In the genomic region with DNA sequence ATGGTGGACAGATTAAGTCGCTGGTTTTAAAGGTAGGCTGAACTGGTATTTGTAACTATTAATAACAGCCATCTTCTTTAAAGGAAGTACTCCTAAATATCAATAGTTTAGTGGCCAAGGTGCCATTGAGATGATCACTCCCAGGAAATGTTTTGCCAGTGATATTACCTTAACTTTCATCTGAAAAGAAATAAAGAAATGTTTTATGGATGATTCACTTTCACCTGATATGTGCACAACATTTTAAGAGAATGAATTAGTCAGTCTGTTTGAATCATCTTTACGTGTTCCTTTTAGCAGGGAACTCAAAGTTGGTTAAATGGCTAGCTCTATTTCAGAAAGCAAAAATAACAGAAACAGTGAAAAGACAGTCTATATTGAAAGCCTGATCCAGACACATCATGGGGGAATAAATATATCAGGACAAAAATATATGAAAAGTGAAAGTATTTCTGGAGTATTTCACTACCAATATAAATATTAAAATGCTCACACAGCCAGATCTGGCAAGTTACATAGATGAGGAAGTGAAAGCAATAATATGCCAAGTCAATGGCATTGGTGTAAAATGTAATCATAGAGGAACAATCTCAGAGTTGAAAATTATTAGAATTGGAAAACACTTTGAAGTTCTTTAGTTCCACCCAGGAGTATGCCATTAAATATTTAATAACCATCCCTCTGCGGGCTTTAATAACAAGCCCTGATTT, we compare ENCODE assay signal across 11 cellular contexts. TPM values are rescaled to one million over a fixed set of nuclear protein-coding genes. Genes with fewer than 3 reads are reported as not detected.
DNase-seq lines count a peak whose midpoint lies in the region; ATAC-seq and TF ChIP-seq lines count a peak whose summit lies in the region.
"Had no signal": no experiment of that assay in that cellular context is flagged by ENCODE, and none has a peak within 500 bp of the region (broad histone marks: within the 10 kb centered on the region; RNA-seq: fewer than 3 reads in every experiment).

No MANE protein-coding gene starts in this region.

- ATAC-seq in GM18511 (IDR thresholded peaks at IDR 0.05; ENCODE audit: unreplicated experiment) (peak; percentile 77), HG03196 (IDR thresholded peaks at IDR 0.05; ENCODE audit: unreplicated experiment) (no peak)

- DNase-seq in NAMALWA (ENCODE audit: low spot score), result peak; percentile 25
- no peak for DNase-seq in chondrocyte (ENCODE audit: low spot score)
- peak; percentile 92 for DNase-seq in renal cortical epithelial cell (ENCODE audit: low read depth)
- DNase-seq in activated CD8-positive, alpha-beta memory T cell treated with anti-CD3 and anti-CD28 coated beads for 24 hours, result no peak
- DNase-seq in epidermal melanocyte (ENCODE audit: insufficient read length, low spot score), result no peak
- no peak for DNase-seq in NCI-H2107 treated with DMSO at 0.1 percent for 48 hours (lab: John Stamatoyannopoulos, UW; ENCODE audit: unreplicated experiment)
- DNase-seq: COR-L47, sigmoid colon had no signal

- peaks cover 5% of the 10 kb centered on the region for H3K36me3 Mint-ChIP-seq in chondrocyte (ENCODE audit: low read depth)

- H3K4me3 Mint-ChIP-seq in chondrocyte (ENCODE audit: unreplicated experiment), result peak overlapping the region; percentile 26
- H3K4me3 Mint-ChIP-seq: mesothelial cell of epicardium had no signal

- peak overlapping the region; percentile 92 for H3K27ac Mint-ChIP-seq in chondrocyte (ENCODE audit: unreplicated experiment)
- H3K27ac Mint-ChIP-seq: mesothelial cell of epicardium had no signal

- TF ChIP-seq CTCF in chondrocyte (IDR thresholded peaks at IDR 0.05), result no peak

- H3K27me3 Mint-ChIP-seq in chondrocyte (ENCODE audit: low read depth), result no peaks in the 10 kb centered on the region

- H3K4me1 Mint-ChIP-seq in chondrocyte (ENCODE audit: low read depth), result peaks cover 54% of the 10 kb centered on the region

- H3K9me3 Mint-ChIP-seq in chondrocyte (ENCODE audit: low read depth), result no peaks in the 10 kb centered on the region
- H3K9me3 Mint-ChIP-seq: mesothelial cell of epicardium had no signal

RNA-seq across cellular contexts. Expression of gene MET, which starts 20.8 kb away (rescaled TPM):
- total RNA-seq in chondrocyte (22.0 to 25.1 TPM (median 23.6 TPM) in 3 replicates), renal cortical epithelial cell (217 and 255 TPM in 2 replicates)

Comparison
In these comparisons a context has a peak if more than half of its experiments do, and no peak if none do; other contexts are left out.
1. DNase-seq: peak in NAMALWA (single experiment) and renal cortical epithelial cell (single experiment); none in chondrocyte (single experiment), activated CD8-positive, alpha-beta memory T cell treated with anti-CD3 and anti-CD28 coated beads for 24 hours (single experiment), epidermal melanocyte (single experiment) and NCI-H2107 treated with DMSO at 0.1 percent for 48 hours (single experiment).